Comparison of ENCODE assay signal across 25 cellular contexts in genomic region chr15:19943515-19943914, GRCh38.
"Had no signal": no experiment of that assay in that cellular context is flagged by ENCODE, and none has a peak within 500 bp of the region (broad histone marks: within the 10 kb centered on the region; RNA-seq: fewer than 3 reads in every experiment).

No MANE protein-coding gene starts in this region.

- H3K9me3 ChIP-seq: suprapubic skin, thoracic aorta, thyroid gland, uterus, vagina had no signal

- ATAC-seq: stimulated activated effector memory CD8-positive, alpha-beta T cell treated with anti-CD3 and anti-CD28 coated beads, Interleukin-12 subunit alpha, Interleukin-12 subunit beta, amount 100 ng/mL, for 72 hours; stimulated activated memory B cell treated with anti-CD40 and anti-IgM and Interleukin-4, amounts not matched to agents 10 μg/mL and 1 μg/mL and 100 μg/mL, for 72 hours; stimulated activated naive B cell treated with anti-CD40 and anti-IgM and Interleukin-4, amounts not matched to agents 10 μg/mL and 1 μg/mL and 100 μg/mL, for 72 hours; stimulated activated naive CD8-positive, alpha-beta T cell treated with anti-CD3 and anti-CD28 coated beads, Interleukin-15, amount 100 ng/mL, for 72 hours; stimulated activated naive CD8-positive, alpha-beta T cell treated with anti-CD3 and anti-CD28 coated beads, Interleukin-15, Interleukin-2, amounts not matched to agents 100 U/mL and 50 U/mL, for 24 hours; upper lobe of right lung had no signal

- H3K27me3 ChIP-seq: thyroid gland, upper lobe of left lung, upper lobe of right lung, uterus, vagina had no signal

- H3K27ac ChIP-seq: stomach, suprapubic skin, thoracic aorta, thyroid gland, tibial artery, tibial nerve, transverse colon, upper lobe of left lung, upper lobe of right lung, uterus, vagina had no signal

- DNase-seq: stimulated activated CD4-positive, alpha-beta T cell treated with anti-CD3 and anti-CD28 coated beads, Interleukin-2, amount 100 ng/mL, for 48 hours; stimulated activated CD4-positive, alpha-beta T cell treated with anti-CD3 and anti-CD28 coated beads, Interleukin-4, amount 100 ng/mL, for 1 hour; stimulated activated CD4-positive, alpha-beta T cell treated with anti-CD3 and anti-CD28 coated beads, Interleukin-4, amount 100 ng/mL, for 24 hours; stimulated activated CD4-positive, alpha-beta T cell treated with anti-CD3 and anti-CD28 coated beads, Interleukin-4, amount 100 ng/mL, for 4 hours; stimulated activated CD8-positive, alpha-beta memory T cell treated with anti-CD3 and anti-CD28 coated beads, Interleukin-4, amount 100 ng/mL, for 48 hours; stimulated activated naive B cell treated with anti-CD40 and anti-IgM and Interleukin-4, amounts not matched to agents 10 μg/mL and 1 μg/mL and 100 μg/mL, for 72 hours; stimulated activated naive CD4-positive, alpha-beta T cell; stimulated activated naive CD4-positive, alpha-beta T cell treated with Interleukin-2 at 50 U/mL for 16 hours; stimulated activated naive CD8-positive, alpha-beta T cell treated with anti-CD3 and anti-CD28 coated beads, Interleukin-15, amount 100 ng/mL, for 72 hours; stimulated activated naive CD8-positive, alpha-beta T cell treated with anti-CD3 and anti-CD28 coated beads, Interleukin-15, Interleukin-2, amounts not matched to agents 100 U/mL and 50 U/mL, for 24 hours; stomach; substantia nigra; thyroid gland; tibial artery; transverse colon; trophoblast cell; upper lobe of right lung; uterus had no signal

- H3K36me3 ChIP-seq: stomach, suprapubic skin, thoracic aorta, thyroid gland, tibial artery, tibial nerve, transverse colon, upper lobe of left lung, upper lobe of right lung, uterus, vagina had no signal

- H3K4me3 ChIP-seq: stomach, suprapubic skin, thoracic aorta, thyroid gland, tibial artery, tibial nerve, transverse colon, upper lobe of left lung, upper lobe of right lung, uterus, vagina had no signal

- H3K4me1 ChIP-seq: stomach, suprapubic skin, thyroid gland, tibial artery, tibial nerve, transverse colon, upper lobe of left lung, upper lobe of right lung, uterus, vagina had no signal
